Comparison of ENCODE assay signal across 8 cellular contexts in genomic region chr15:56244237-56244810, GRCh38. TPM values are rescaled to one million over a fixed set of nuclear protein-coding genes. Genes with fewer than 3 reads are reported as not detected.
DNase-seq lines count a peak whose midpoint lies in the region; ATAC-seq, FAIRE-seq and TF ChIP-seq lines count a peak whose summit lies in the region.

No MANE protein-coding gene starts in this region.

- no peaks in the 10 kb centered on the region for H3K36me3 ChIP-seq in liver (ENCODE audit: control insufficient read depth in 4 of 4, insufficient read depth in 3 of 4, low read depth in 1 of 4, low read length in 3 of 4)

- peaks cover 7% of the 10 kb centered on the region for H3K36me3 Mint-ChIP-seq in WTC11

- H3K4me1 ChIP-seq in A549 (peaks cover 34% of the 10 kb centered on the region), liver (ENCODE audit: control insufficient read depth in 4 of 4, insufficient read depth in 4 of 4, low read length in 3 of 4) (peaks cover 5 to 40% (median 20%) of the 10 kb centered on the region in 4 donors)

- H3K27ac ChIP-seq in A549 (peak overlapping the region; percentile 98 to 99), dorsolateral prefrontal cortex (peak overlapping the region; percentile 20 to 97 (median 89)), liver (ENCODE audit: low read depth in 1 of 2, low read length in 2 of 2) (peak overlapping the region; percentile 61 to 63)

- DNase-seq in A549 (ENCODE audit: low read depth in 1 of 2, low spot score in 1 of 2) (peak; percentile 75 to 87), GM13977 (ENCODE audit: low spot score) (peak; percentile 55), NCI-H2196 (lab: John Stamatoyannopoulos, UW; ENCODE audit: unreplicated experiment) (peak; percentile 66), WTC11 (ENCODE audit: low spot score) (peak; percentile 46), dorsolateral prefrontal cortex (peak; percentile 27 to 80 (median 64))
- peak; percentile 27 for DNase-seq in stimulated activated CD4-positive, alpha-beta T cell treated with anti-CD3 and anti-CD28 coated beads, Interleukin-4, amount 100 ng/mL, for 24 hours

- H3K9me3 ChIP-seq in A549 (no peaks in the 10 kb centered on the region), liver (ENCODE audit: control insufficient read depth in 4 of 4, low read length in 3 of 4) (no peaks in the 10 kb centered on the region)

- peak overlapping the region; percentile 83 for H3K4me3 Mint-ChIP-seq in WTC11

- no peaks in the 10 kb centered on the region for H3K9me3 Mint-ChIP-seq in WTC11

- H3K27me3 ChIP-seq in dorsolateral prefrontal cortex: no peaks in the 10 kb centered on the region
- H3K27me3 ChIP-seq in liver (ENCODE audit: control insufficient read depth in 4 of 4, insufficient read depth in 4 of 4, low read length in 3 of 4): no peaks in the 10 kb centered on the region

- in situ Hi-C loops in GM13977 (cut with MboI; ENCODE audit: low pct_unique_long_range_greater_than_20kb, low sequenced_read_pairs, unreplicated experiment): no loop called here

- peak; percentile 26; the same call in 1 of the 2 replicates for TF ChIP-seq POLR2A in A549 (IDR thresholded peaks at IDR 0.05; ENCODE audit: low read length)

- POLR2A ChIA-PET in A549 (lab: Yijun Ruan, JAX) (interaction anchor here (0.7 to 1.0 kb wide), 5 partner anchors 12 to 349 kb away, joined by 3 to 5 read pairs (median 4); partner anchors contain the start of gene MNS1), WTC11 (lab: Charles Lee) (interaction anchor here (0.6 kb wide), 2 partner anchors 109 to 972 kb away, joined by 3 to 6 read pairs; no protein-coding TSS in a partner anchor)

- no peak for TF ChIP-seq EP300 in A549 (IDR thresholded peaks at IDR 0.05)

- no peaks in the 10 kb centered on the region for H3K27me3 Mint-ChIP-seq in WTC11 (ENCODE audit: low read depth)

- 5% methylated on average over 22 of the region's 22 CpGs for WGBS in A549 (ENCODE audit: missing lambda C conversion rate)
- WGBS in liver: under 1% methylated on average over 22 of the region's 22 CpGs

- intact Hi-C loops in dorsolateral prefrontal cortex (cut with DNase I): loop anchor here in 1 of 2 donors (5.0 to 10.0 kb wide), 2 partner anchors 180 to 252 kb away; partner anchors contain the start of gene NEDD4

- ATAC-seq in A549 (peak; percentile 68 to 81), WTC11 (peak; percentile 74), HG03342 (IDR thresholded peaks at IDR 0.05; ENCODE audit: unreplicated experiment) (no peak)

- peak overlapping the region; percentile 33 to 63 for H3K9ac ChIP-seq in liver (ENCODE audit: low read depth in 1 of 2, low read length in 2 of 2)

- TF ChIP-seq RAD21 in A549 (conservative IDR thresholded peaks at IDR 0.05 in 1 of 2, IDR thresholded peaks at IDR 0.05 in 1 of 2) (no peak), liver (IDR thresholded peaks at IDR 0.05) (no peak)

- H3K4me3 ChIP-seq in A549 (peak overlapping the region; percentile 89), dorsolateral prefrontal cortex (peak overlapping the region; percentile 48 to 85 (median 74)), liver (ENCODE audit: low read depth in 1 of 3, low read length in 3 of 3) (peak overlapping the region; percentile 53 to 100 (median 79))

- peak overlapping the region; percentile 98 for H3K27ac Mint-ChIP-seq in WTC11

- CTCF ChIA-PET in A549 (lab: Yijun Ruan, JAX) (interaction anchor here (0.8 to 2.5 kb wide), 14 partner anchors 9 to 440 kb away, joined by 3 to 45 read pairs (median 4); no protein-coding TSS in a partner anchor), WTC11 (lab: Charles Lee) (interaction anchor here (0.5 to 2.1 kb wide), 11 partner anchors 9 to 252 kb away, joined by 3 to 12 read pairs (median 3); partner anchors contain the start of gene MNS1)

- peak overlapping the region; percentile 78 for H3K4me2 ChIP-seq in A549

- no peak for TF ChIP-seq CTCF in A549 (IDR thresholded peaks at IDR 0.05)
- no peak for TF ChIP-seq CTCF in GM13977 (IDR thresholded peaks at IDR 0.05; ENCODE audit: extremely low read depth, insufficient read depth, missing control alignments)
- no peak for TF ChIP-seq CTCF in WTC11 (IDR thresholded peaks at IDR 0.05)
- peak in 9 of 56 donors; percentile 4 to 37 (median 8) for TF ChIP-seq CTCF in dorsolateral prefrontal cortex (IDR thresholded peaks at IDR 0.05 in 54 of 56, conservative IDR thresholded peaks at IDR 0.05 in 2 of 56; ENCODE audit: low read depth in 1 of 56, partially characterized antibody in 56 of 56)
- TF ChIP-seq CTCF in liver (IDR thresholded peaks at IDR 0.05; ENCODE audit: low read depth, low read length, missing input control): no peak

- peak; percentile 46 for FAIRE-seq in A549 (lab: Jason Lieb, UNC)

- peaks cover 44% of the 10 kb centered on the region for H3K4me1 Mint-ChIP-seq in WTC11

TF ChIP-seq in A549, 52 proteins besides CTCF, POLR2A, EP300 and RAD21 (continues in another document):
- TF ChIP-seq PHF8 (IDR thresholded peaks at IDR 0.05; ENCODE audit: borderline replicate concordance, low read depth) (no peak), HES2 (IDR thresholded peaks at IDR 0.05) (no peak), USF2 (IDR thresholded peaks at IDR 0.05) (no peak), HDAC2 (IDR thresholded peaks at IDR 0.05) (no peak), FOSB (CRISPR knock-in tag; IDR thresholded peaks at IDR 0.05) (no peak), CHD4 (IDR thresholded peaks at IDR 0.05; ENCODE audit: borderline replicate concordance) (no peak)

TF ChIP-seq in WTC11, 78 proteins besides CTCF, POLR2A, EP300 and RAD21:
- TF ChIP-seq ZNF121 (CRISPR knock-in tag; IDR thresholded peaks at IDR 0.05): no peak
- 0 out of 2 replicates have a peak, but pooled peaks have one; percentile 25 for TF ChIP-seq NFYB (CRISPR knock-in tag; conservative IDR thresholded peaks at IDR 0.05; ENCODE audit: low read depth)
TF ChIP-seq in WTC11: peak in this region for 1.

TF ChIP-seq in liver, 16 proteins besides CTCF, POLR2A, EP300 and RAD21:
- no peak for TF ChIP-seq REST (IDR thresholded peaks at IDR 0.05)
- TF ChIP-seq NR2F2 (IDR thresholded peaks at IDR 0.05): no peak
- TF ChIP-seq HNF4G (IDR thresholded peaks at IDR 0.05): no peak
- TF ChIP-seq SP1 (IDR thresholded peaks at IDR 0.05): no peak
- no peak for TF ChIP-seq GABPA (IDR thresholded peaks at IDR 0.05 in 1 of 2, conservative IDR thresholded peaks at IDR 0.05 in 1 of 2)
- no peak for TF ChIP-seq EGR1 (IDR thresholded peaks at IDR 0.05; ENCODE audit: low read depth in 2 of 2)
- no peak for TF ChIP-seq JUND (IDR thresholded peaks at IDR 0.05)
- no peak for TF ChIP-seq MAX (IDR thresholded peaks at IDR 0.05)

RNA-seq across cellular contexts. Expression of gene RFX7, which starts 0.6 kb away (rescaled TPM):
- polyA plus RNA-seq in A549 (2011; rRNA removed) (14.9 and 26.3 TPM in 2 replicates), A549 (2017; fragmentation: RNase III; extraction: RNeasy Plus Mini Kit Qiagen cat#74134 plus additional on column Dnase treatment) (10.8 to 11.7 TPM (median 11.7 TPM) in 3 replicates), liver (1 to 10 TPM; 1.3 TPM)
- 3.2 and 4.4 TPM in 2 replicates for polyA plus RNA-seq in A549 (2012; cell fraction: cytosol; rRNA removed)
- 4.6 and 6.7 TPM in 2 replicates for polyA plus RNA-seq in A549 (2012; cell fraction: nucleus; rRNA removed)
- polyA minus RNA-seq in A549 (2011; rRNA and poly(A)+ RNA removed): 49.5 and 52.4 TPM in 2 replicates
- total RNA-seq in WTC11 (2021) (36.0 to 38.0 TPM (median 36.0 TPM) in 3 replicates), dorsolateral prefrontal cortex (10 to 100 TPM; 17.9 to 38.0 (median 26.5) TPM), liver (1 to 10 TPM; 2.4 to 4.2 TPM)

Comparison
In these comparisons a context has a peak if more than half of its experiments do, and no peak if none do; other contexts are left out.
1. DNase-seq: peak in every context shown above with its lines; median percentile 81 in A549; 66 in NCI-H2196; 64 in dorsolateral prefrontal cortex; 55 in GM13977; 46 in WTC11; 27 in stimulated activated CD4-positive, alpha-beta T cell treated with anti-CD3 and anti-CD28 coated beads, Interleukin-4, amount 100 ng/mL, for 24 hours.
2. Of the 8 proteins assayed by ChIP-seq in both WTC11 and A549: peak only in WTC11: none; only in A549: MAX; in both: none; in neither: 6; mixed calls (peak in some experiments, not most) for 1.